In genomic region chr17:82551779-82552457, GRCh38 we compare ENCODE assay signal across 8 cellular contexts. TPM values are rescaled to one million over a fixed set of nuclear protein-coding genes. Genes with fewer than 3 reads are reported as not detected.
DNase-seq lines count a peak whose midpoint lies in the region; ATAC-seq and TF ChIP-seq lines count a peak whose summit lies in the region.

No MANE protein-coding gene starts in this region.

- peaks cover 8% of the 10 kb centered on the region for H3K36me3 Mint-ChIP-seq in mesothelial cell of epicardium

- H3K9me3 Mint-ChIP-seq in mesothelial cell of epicardium, result peaks cover 4% of the 10 kb centered on the region

- H3K4me3 Mint-ChIP-seq in mesothelial cell of epicardium, result no peak overlapping the region

- peak; percentile 85 for ATAC-seq in HG03095 (IDR thresholded peaks at IDR 0.05; ENCODE audit: unreplicated experiment)

- H3K4me1 Mint-ChIP-seq in mesothelial cell of epicardium, result peaks cover 24% of the 10 kb centered on the region

- H3K27ac Mint-ChIP-seq in mesothelial cell of epicardium, result peak overlapping the region; percentile 76

- H3K27me3 Mint-ChIP-seq in mesothelial cell of epicardium (ENCODE audit: low read depth), result no peaks in the 10 kb centered on the region

- TF ChIP-seq CTCF in mesothelial cell of epicardium (IDR thresholded peaks at IDR 0.05; ENCODE audit: unreplicated experiment), result peak; percentile 44

- peak; percentile 52 for DNase-seq in NCI-H748 (lab: John Stamatoyannopoulos, UW; ENCODE audit: unreplicated experiment)
- no peak for DNase-seq in NCI-H748 treated with DMSO at 0.1 percent for 48 hours (lab: John Stamatoyannopoulos, UW)
- peak; percentile 59 for DNase-seq in NCI-H460 (ENCODE audit: extremely low read depth, low read depth)
- peak; percentile 69 to 70 for DNase-seq in activated CD4-positive, alpha-beta T cell treated with anti-CD3 and anti-CD28 coated beads, Interleukin-2, amount 50 U/mL, for 4 hours
- DNase-seq in dedifferentiated amniotic fluid mesenchymal stem cell (ENCODE audit: extremely low spot score), result peak; percentile 26
- peak in 1 of 2 experiments; percentile 70 for DNase-seq in mesothelial cell of epicardium (ENCODE audit: low spot score in 2 of 2, unreplicated experiment in 2 of 2)
- DNase-seq in stimulated activated CD8-positive, alpha-beta memory T cell treated with anti-CD3 and anti-CD28 coated beads, Interleukin-7, amount 100 ng/mL, for 4 hours (ENCODE audit: low read depth in 2 of 2), result peak; percentile 54 to 60

RNA-seq across cellular contexts. Expression of gene FOXK2, which starts 32.4 kb away (rescaled TPM):
- 43.9 and 45.9 TPM in 2 replicates for total RNA-seq in NCI-H460 (2014; rRNA removed; shearing (Covaris generic))
- polyA plus RNA-seq in NCI-H460 (2014; cell fraction: nucleus; rRNA removed), result 42.6 and 60.3 TPM in 2 replicates
- total RNA-seq in mesothelial cell of epicardium, result 88.3 to 92.0 TPM (median 91.7 TPM) in 3 replicates
